ENCODE assay signal across 8 cellular contexts in genomic region chr17:83050651-83051422, GRCh38. TPM values are rescaled to one million over a fixed set of nuclear protein-coding genes. Genes with fewer than 3 reads are reported as not detected.
DNase-seq lines count a peak whose midpoint lies in the region; ATAC-seq and TF ChIP-seq lines count a peak whose summit lies in the region.

No MANE protein-coding gene starts in this region.

- peaks cover 25% of the 10 kb centered on the region for H3K36me3 ChIP-seq in DOHH2 (ENCODE audit: control insufficient read depth, low read length)

- peaks cover 12% of the 10 kb centered on the region for H3K36me3 Mint-ChIP-seq in natural killer cell treated with Interleukin-12 subunit alpha and Interleukin-12 subunit beta and Interleukin-15 and Interleukin-18, amount 100 ng/mL, for 72 hours

- peaks cover 64% of the 10 kb centered on the region for H3K4me1 ChIP-seq in DOHH2 (ENCODE audit: control insufficient read depth, low read length)

- no peaks in the 10 kb centered on the region for H3K9me2 ChIP-seq in DOHH2 (replicated peaks; ENCODE audit: control insufficient read depth, low read length)

- peaks cover 3% of the 10 kb centered on the region for H3K9me3 Mint-ChIP-seq in natural killer cell treated with Interleukin-12 subunit alpha and Interleukin-12 subunit beta and Interleukin-15 and Interleukin-18, amount 100 ng/mL, for 72 hours

- H3K4me2 ChIP-seq in DOHH2 (ENCODE audit: low read length): peak overlapping the region; percentile 88

- no peak for TF ChIP-seq CTCF in DOHH2 (IDR thresholded peaks at IDR 0.05; ENCODE audit: low read depth, low read length, poor library complexity, severe bottlenecking)

- peak overlapping the region; percentile 26 to 96 for H3K27ac Mint-ChIP-seq in natural killer cell treated with Interleukin-12 subunit alpha and Interleukin-12 subunit beta and Interleukin-15 and Interleukin-18, amount 100 ng/mL, for 72 hours

- ATAC-seq in natural killer cell treated with Interleukin-12 subunit alpha and Interleukin-12 subunit beta and Interleukin-15 and Interleukin-18, amount 100 ng/mL, for 72 hours: no peak
- ATAC-seq in GM19467 (IDR thresholded peaks at IDR 0.05; ENCODE audit: unreplicated experiment): no peak

- H3K27me3 Mint-ChIP-seq in natural killer cell treated with Interleukin-12 subunit alpha and Interleukin-12 subunit beta and Interleukin-15 and Interleukin-18, amount 100 ng/mL, for 72 hours: no peaks in the 10 kb centered on the region

- H3K27ac ChIP-seq in DOHH2 (ENCODE audit: low read depth, low read length): peak overlapping the region; percentile 86

- peaks cover 20% of the 10 kb centered on the region for H3F3A ChIP-seq in DOHH2 (ENCODE audit: control insufficient read depth, insufficient read depth)

- DNase-seq in NCI-H345 treated with DMSO at 0.1 percent for 48 hours (lab: John Stamatoyannopoulos, UW; ENCODE audit: unreplicated experiment): peak; percentile 62
- peak; percentile 50 for DNase-seq in ecto neural progenitor cell (ENCODE audit: low spot score)
- peak; percentile 52 for DNase-seq in natural killer cell treated with Interleukin-12 subunit alpha and Interleukin-12 subunit beta and Interleukin-15 and Interleukin-18, amount 100 ng/mL, for 72 hours (ENCODE audit: low spot score)
- DNase-seq in mucosa of gallbladder (ENCODE audit: low spot score): no peak
- DNase-seq in T1000 (lab: John Stamatoyannopoulos, UW): no peak
- no peak for DNase-seq in activated CD4-positive, alpha-beta T cell treated with anti-CD3 and anti-CD28 coated beads for 1 hour

- H4K20me1 ChIP-seq in DOHH2 (ENCODE audit: control insufficient read depth, insufficient read depth, low read depth, low read length): no peaks in the 10 kb centered on the region

- H3K27me3 ChIP-seq in DOHH2 (ENCODE audit: control insufficient read depth, low read length): no peaks in the 10 kb centered on the region

- peaks cover 5% of the 10 kb centered on the region; the same call in 1 of the 2 replicates for H3K9me3 ChIP-seq in DOHH2 (ENCODE audit: control insufficient read depth, insufficient read depth, low read length)

- peaks cover 3% of the 10 kb centered on the region; the same call in 1 of the 2 replicates for H3K79me2 ChIP-seq in DOHH2 (ENCODE audit: control insufficient read depth, low read length)

- peak overlapping the region; percentile 86 for H3K4me3 ChIP-seq in DOHH2 (ENCODE audit: low read length)

- peak overlapping the region; percentile 95 for H3K4me3 Mint-ChIP-seq in natural killer cell treated with Interleukin-12 subunit alpha and Interleukin-12 subunit beta and Interleukin-15 and Interleukin-18, amount 100 ng/mL, for 72 hours

- peaks cover 31 to 48% of the 10 kb centered on the region in 2 donors for H3K4me1 Mint-ChIP-seq in natural killer cell treated with Interleukin-12 subunit alpha and Interleukin-12 subunit beta and Interleukin-15 and Interleukin-18, amount 100 ng/mL, for 72 hours (ENCODE audit: low read depth in 2 of 2)

RNA-seq across cellular contexts. Expression of gene METRNL, which starts 28.6 kb away (rescaled TPM):
- total RNA-seq in natural killer cell treated with Interleukin-12 subunit alpha and Interleukin-12 subunit beta and Interleukin-15 and Interleukin-18, amount 100 ng/mL, for 72 hours: 100 to 1,000 TPM; 179 to 208 TPM
- 45.8 TPM for total RNA-seq in mucosa of gallbladder

Comparison
In these comparisons a context has a peak if more than half of its experiments do, and no peak if none do; other contexts are left out.
1. DNase-seq: peak in NCI-H345 treated with DMSO at 0.1 percent for 48 hours (single experiment), ecto neural progenitor cell (single experiment) and natural killer cell treated with Interleukin-12 subunit alpha and Interleukin-12 subunit beta and Interleukin-15 and Interleukin-18, amount 100 ng/mL, for 72 hours (single experiment); none in mucosa of gallbladder (single experiment), T1000 (single experiment) and activated CD4-positive, alpha-beta T cell treated with anti-CD3 and anti-CD28 coated beads for 1 hour (single experiment).